Comparison of ENCODE assay signal across 23 cellular contexts in the genomic region with DNA sequence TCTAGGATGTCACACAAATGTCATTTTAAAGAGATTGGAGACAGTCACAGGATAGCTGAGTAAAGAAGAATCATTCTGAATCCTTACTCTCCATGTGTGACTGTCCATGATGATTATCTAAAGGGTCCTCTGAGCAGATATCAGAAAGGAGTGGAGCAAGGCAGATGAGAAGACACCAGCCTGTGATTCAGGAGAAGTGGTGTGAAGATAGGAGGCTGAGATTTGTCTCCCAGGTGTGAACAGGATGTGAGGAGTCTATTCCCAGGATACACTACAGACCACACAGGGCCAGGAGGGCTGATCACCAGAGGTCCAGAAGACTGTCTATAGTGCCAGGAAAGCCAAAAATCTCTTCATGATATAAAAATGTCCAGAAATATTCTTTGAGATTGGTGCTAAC. TPM values are rescaled to one million over a fixed set of nuclear protein-coding genes. Genes with fewer than 3 reads are reported as not detected.
DNase-seq lines count a peak whose midpoint lies in the region; ATAC-seq and TF ChIP-seq lines count a peak whose summit lies in the region.
"Had no signal": no experiment of that assay in that cellular context is flagged by ENCODE, and none has a peak within 500 bp of the region (broad histone marks: within the 10 kb centered on the region; RNA-seq: fewer than 3 reads in every experiment).

No MANE protein-coding gene starts in this region.

- H2BK120ac ChIP-seq in mesendoderm (ENCODE audit: low read depth, low read length) = no peak overlapping the region

- no peaks in the 10 kb centered on the region for H3K79me2 ChIP-seq in mesendoderm (ENCODE audit: control insufficient read depth, insufficient read depth, low read length)

- TF ChIP-seq CTCF in HFFc6 (IDR thresholded peaks at IDR 0.05) (no peak), endothelial cell (IDR thresholded peaks at IDR 0.05; ENCODE audit: unreplicated experiment) (no peak), foreskin fibroblast (IDR thresholded peaks at IDR 0.05; ENCODE audit: low read depth, low read length) (no peak)

- H3K4me3 ChIP-seq in mesendoderm (ENCODE audit: low read length) (no peak overlapping the region), foreskin fibroblast (ENCODE audit: low read depth in 1 of 2, low read length in 2 of 2) (no peak overlapping the region)
- H3K4me3 ChIP-seq: A549; BLaER1 treated with 17β-estradiol and CSF1 and Interleukin-3, amounts not matched to agents 10 nM and 100 nM; GM12878; GM23248 had no signal

- no peak overlapping the region for H4K5ac ChIP-seq in mesendoderm (ENCODE audit: low read length)

- no peak overlapping the region for H3K9ac ChIP-seq in mesendoderm (ENCODE audit: low read length)
- H3K9ac ChIP-seq: BLaER1 treated with 17β-estradiol and CSF1 and Interleukin-3, amounts not matched to agents 10 nM and 100 nM; GM23248 had no signal

- no peak overlapping the region for H2AK5ac ChIP-seq in mesendoderm (ENCODE audit: low read length)

- no peaks in the 10 kb centered on the region for H3K27me3 Mint-ChIP-seq in HFFc6 (ENCODE audit: insufficient read depth)
- H3K27me3 Mint-ChIP-seq in endothelial cell (ENCODE audit: unreplicated experiment) = no peaks in the 10 kb centered on the region
- H3K27me3 Mint-ChIP-seq: CD4-positive, alpha-beta T cell had no signal

- no peak overlapping the region for H2BK15ac ChIP-seq in mesendoderm (replicated peaks; ENCODE audit: low read depth)

- H3K27me3 ChIP-seq in mesendoderm (ENCODE audit: insufficient read depth, low read length, poor library complexity) = no peaks in the 10 kb centered on the region
- H3K27me3 ChIP-seq: BE2C; BLaER1 treated with 17β-estradiol and CSF1 and Interleukin-3, amounts not matched to agents 10 nM and 100 nM had no signal

- H3K36me3 ChIP-seq in mesendoderm (ENCODE audit: control insufficient read depth, insufficient read depth, low read length) = no peaks in the 10 kb centered on the region
- H3K36me3 ChIP-seq: BE2C; BLaER1 treated with 17β-estradiol and CSF1 and Interleukin-3, amounts not matched to agents 10 nM and 100 nM had no signal

- intact Hi-C loops in left cardiac atrium (cut with DNase I) = loop anchor here in 1 of 2 donors (5.0 kb wide), 1 partner anchor 292 kb away; a partner anchor contains a TSS

- H3K4me2 ChIP-seq in mesendoderm (ENCODE audit: low read length) = no peak overlapping the region
- H3K4me2 ChIP-seq: A549; BLaER1 treated with 17β-estradiol and CSF1 and Interleukin-3, amounts not matched to agents 10 nM and 100 nM had no signal

- H3K4me1 Mint-ChIP-seq in HFFc6 (ENCODE audit: low read depth) (peaks cover 31% of the 10 kb centered on the region), endothelial cell (ENCODE audit: unreplicated experiment) (no peaks in the 10 kb centered on the region)
- H3K4me1 Mint-ChIP-seq: CD14-positive monocyte had no signal

- peak overlapping the region; percentile 4; the same call in 1 of the 2 replicates for H3K27ac Mint-ChIP-seq in HFFc6
- H3K27ac Mint-ChIP-seq in endothelial cell (ENCODE audit: unreplicated experiment) = peak overlapping the region; percentile 38
- H3K27ac Mint-ChIP-seq: CD14-positive monocyte; CD4-positive, alpha-beta T cell; CD8-positive, alpha-beta memory T cell had no signal

- H3K79me1 ChIP-seq in mesendoderm (ENCODE audit: low read length) = no peaks in the 10 kb centered on the region

- H2BK5ac ChIP-seq in mesendoderm (ENCODE audit: low read length) = no peak overlapping the region

- DNase-seq in HFFc6 (no peak), endothelial cell (ENCODE audit: low spot score) (no peak), mesendoderm (peak; percentile 92), foreskin fibroblast (no peak), SIG-M5 treated with dmso at 0.1 percent for 504 hours (lab: John Stamatoyannopoulos, UW; ENCODE audit: unreplicated experiment) (no peak), left cardiac atrium (no peak)
- DNase-seq: 8988T; ACHN; AML-193; BE2C; CD4-positive, alpha-beta T cell; CD8-positive, alpha-beta memory T cell; DMS 273 treated with DMSO at 0.1 percent for 48 hours; DMS79; EL; GDM1; GM23248; H7; HCEC 1CT had no signal

- H4K8ac ChIP-seq in mesendoderm (ENCODE audit: low read depth, low read length) = no peak overlapping the region

- no peaks in the 10 kb centered on the region for H3K36me3 Mint-ChIP-seq in HFFc6 (ENCODE audit: low read depth)
- H3K36me3 Mint-ChIP-seq in endothelial cell (ENCODE audit: low read depth, unreplicated experiment) = no peaks in the 10 kb centered on the region
- H3K36me3 Mint-ChIP-seq: CD14-positive monocyte; CD8-positive, alpha-beta memory T cell had no signal

- no peak overlapping the region for H3K23ac ChIP-seq in mesendoderm (ENCODE audit: low read length)

- H3K56ac ChIP-seq in mesendoderm (ENCODE audit: low read length) = no peak overlapping the region

- no peaks in the 10 kb centered on the region for H3K4me1 ChIP-seq in mesendoderm (ENCODE audit: control insufficient read depth, low read depth, low read length)
- H3K4me1 ChIP-seq: A549; BLaER1 treated with 17β-estradiol and CSF1 and Interleukin-3, amounts not matched to agents 10 nM and 100 nM had no signal

- H3K4ac ChIP-seq in mesendoderm (ENCODE audit: low read depth, low read length) = no peak overlapping the region

- H3K27ac ChIP-seq in mesendoderm (ENCODE audit: low read depth, low read length) = no peak overlapping the region
- H3K27ac ChIP-seq: A549; BLaER1 treated with 17β-estradiol and CSF1 and Interleukin-3, amounts not matched to agents 10 nM and 100 nM; GM23248 had no signal

- no peak overlapping the region for H3K18ac ChIP-seq in mesendoderm (ENCODE audit: low read length)

- no peak for ATAC-seq in left cardiac atrium
- ATAC-seq: A549, GM12878 had no signal

- H3K9me3 Mint-ChIP-seq in HFFc6 = no peaks in the 10 kb centered on the region
- no peaks in the 10 kb centered on the region for H3K9me3 Mint-ChIP-seq in endothelial cell (ENCODE audit: unreplicated experiment)
- H3K9me3 Mint-ChIP-seq: CD14-positive monocyte; CD4-positive, alpha-beta T cell; CD8-positive, alpha-beta memory T cell had no signal

- no peak overlapping the region for H3K4me3 Mint-ChIP-seq in HFFc6
- H3K4me3 Mint-ChIP-seq in endothelial cell (ENCODE audit: unreplicated experiment) = no peak overlapping the region
- H3K4me3 Mint-ChIP-seq: CD14-positive monocyte; CD4-positive, alpha-beta T cell; CD8-positive, alpha-beta memory T cell had no signal

RNA-seq across cellular contexts. Expression of a gene that starts 27.0 kb away (rescaled TPM):
- 1 to 10 TPM; 4.0 to 5.1 (median 4.3) TPM for total RNA-seq in HFFc6 (2021; fragmentation: NEBNext Ultra II Directional; extraction: Animal tissue kit (Norgen Biotek cat#: 25700))
- 4.4 TPM for total RNA-seq in endothelial cell (ENCODE audit: unreplicated experiment)
- polyA plus RNA-seq in mesendoderm (2013, experiment 1 of 2) = 1.8 TPM
- 1.8 TPM for polyA plus RNA-seq in mesendoderm (2013, experiment 2 of 2)
- total RNA-seq in left cardiac atrium = 1 to 10 TPM; 3.9 to 5.2 TPM

RNA-seq across cellular contexts. Expression of a gene that starts 27.1 kb away (rescaled TPM):
- 100 to 1,000 TPM in 2 of 6 experiments, 10 to 100 TPM in 4; 97.4 to 103 (median 98.6) TPM for total RNA-seq in HFFc6 (2021; fragmentation: NEBNext Ultra II Directional; extraction: Animal tissue kit (Norgen Biotek cat#: 25700))
- total RNA-seq in endothelial cell (ENCODE audit: unreplicated experiment) = 59.6 TPM
- 31.2 TPM for polyA plus RNA-seq in mesendoderm (2013, experiment 1 of 2)
- polyA plus RNA-seq in mesendoderm (2013, experiment 2 of 2) = 23.1 TPM
- total RNA-seq in left cardiac atrium = 10 to 100 TPM; 18.4 to 31.2 TPM
